14 cellular contexts compared by ENCODE assay signal in genomic region chr9:123359546-123359945, GRCh38. TPM values are rescaled to one million over a fixed set of nuclear protein-coding genes. Genes with fewer than 3 reads are reported as not detected.
DNase-seq lines count a peak whose midpoint lies in the region; ATAC-seq lines count a peak whose summit lies in the region.
"Had no signal": no experiment of that assay in that cellular context is flagged by ENCODE, and none has a peak within 500 bp of the region (broad histone marks: within the 10 kb centered on the region; RNA-seq: fewer than 3 reads in every experiment).

No MANE protein-coding gene starts in this region.

- DNase-seq in NCI-H748 (lab: John Stamatoyannopoulos, UW; ENCODE audit: unreplicated experiment) (peak; percentile 72), NCI-H748 treated with DMSO at 0.1 percent for 48 hours (lab: John Stamatoyannopoulos, UW) (no peak), NCI-H82 (lab: John Stamatoyannopoulos, UW) (peak; percentile 77), substantia nigra (lab: John Stamatoyannopoulos, UW) (no peak)
- no peak for DNase-seq in activated CD4-positive, alpha-beta memory T cell treated with anti-CD3 and anti-CD28 coated beads, Interleukin-2, amount 10 ng/mL, durations not matched to agents 7 days and 5 days
- no peak for DNase-seq in activated effector memory CD4-positive, alpha-beta T cell treated with Interleukin-2 at 50 U/mL for 16 hours
- DNase-seq: aorta, EL, NCI-H2081 treated with DMSO at 0.1 percent for 48 hours had no signal

- H3K27me3 ChIP-seq in iPS-20b (ENCODE audit: insufficient read depth, low read length) = no peaks in the 10 kb centered on the region

- peak overlapping the region; percentile 13 for H3K27ac ChIP-seq in iPS-20b (ENCODE audit: low read length)
- H3K27ac ChIP-seq in substantia nigra (ENCODE audit: low read depth, low read length, poor library complexity, severe bottlenecking) = peak overlapping the region; percentile 92

- no peak for ATAC-seq in GM21825 (IDR thresholded peaks at IDR 0.05; ENCODE audit: unreplicated experiment)
- ATAC-seq: Panc1 had no signal

- no peaks in the 10 kb centered on the region for H3K36me3 Mint-ChIP-seq in activated CD4-positive, alpha-beta memory T cell treated with anti-CD3 and anti-CD28 coated beads, Interleukin-2, amount 10 ng/mL, durations not matched to agents 7 days and 5 days (ENCODE audit: low read depth)

- H3K4me1 Mint-ChIP-seq in activated CD4-positive, alpha-beta memory T cell treated with anti-CD3 and anti-CD28 coated beads, Interleukin-2, amount 10 ng/mL, durations not matched to agents 7 days and 5 days = peaks cover 18% of the 10 kb centered on the region

- CTCF ChIA-PET in activated CD4-positive, alpha-beta memory T cell treated with anti-CD3 and anti-CD28 coated beads, Interleukin-2, amount 10 ng/mL, durations not matched to agents 7 days and 5 days (lab: Charles Lee) = interaction anchor here (0.6 to 2.4 kb wide), 3 partner anchors 10 to 236 kb away, joined by 3 to 13 read pairs (median 6); no protein-coding TSS in a partner anchor

- H3K9ac ChIP-seq in iPS-20b (ENCODE audit: low read depth, low read length) = peak overlapping the region; percentile 1; the same call in 1 of the 2 replicates

- H3K27ac Mint-ChIP-seq in activated CD4-positive, alpha-beta memory T cell treated with anti-CD3 and anti-CD28 coated beads, Interleukin-2, amount 10 ng/mL, durations not matched to agents 7 days and 5 days = no peak overlapping the region

- no peaks in the 10 kb centered on the region for H3K36me3 ChIP-seq in iPS-20b (ENCODE audit: insufficient read depth, low read depth, low read length)

- H3K4me3 ChIP-seq in iPS-20b (ENCODE audit: low read length) = peak overlapping the region; percentile 1; the same call in 1 of the 2 replicates
- H3K4me3 ChIP-seq: GM12878 had no signal

- no peak overlapping the region for H3K4me3 Mint-ChIP-seq in activated CD4-positive, alpha-beta memory T cell treated with anti-CD3 and anti-CD28 coated beads, Interleukin-2, amount 10 ng/mL, durations not matched to agents 7 days and 5 days

- peaks cover 44% of the 10 kb centered on the region for H3K4me1 ChIP-seq in iPS-20b (ENCODE audit: insufficient read depth, low read length)

- POLR2A ChIA-PET in activated CD4-positive, alpha-beta memory T cell treated with anti-CD3 and anti-CD28 coated beads, Interleukin-2, amount 10 ng/mL, durations not matched to agents 7 days and 5 days (lab: Charles Lee) = no interaction called here

- no peaks in the 10 kb centered on the region for H3K9me3 ChIP-seq in iPS-20b (ENCODE audit: insufficient read depth, low read depth, low read length)

- H3K9me3 Mint-ChIP-seq in activated CD4-positive, alpha-beta memory T cell treated with anti-CD3 and anti-CD28 coated beads, Interleukin-2, amount 10 ng/mL, durations not matched to agents 7 days and 5 days = no peaks in the 10 kb centered on the region

- no peaks in the 10 kb centered on the region for H3K27me3 Mint-ChIP-seq in activated CD4-positive, alpha-beta memory T cell treated with anti-CD3 and anti-CD28 coated beads, Interleukin-2, amount 10 ng/mL, durations not matched to agents 7 days and 5 days

RNA-seq across cellular contexts. Expression of gene CRB2, which starts 3.5 kb away (rescaled TPM):
- under 1 TPM in 1 of 2 experiments, not detected in 1; 0.03 TPM for total RNA-seq in activated CD4-positive, alpha-beta memory T cell treated with anti-CD3 and anti-CD28 coated beads, Interleukin-2, amount 10 ng/mL, durations not matched to agents 7 days and 5 days
- total RNA-seq: mesenteric fat pad had no signal

Comparison
In these comparisons a context has a peak if more than half of its experiments do, and no peak if none do; other contexts are left out.
1. DNase-seq: peak in NCI-H748 (single experiment) and NCI-H82 (single experiment); none in NCI-H748 treated with DMSO at 0.1 percent for 48 hours (single experiment), substantia nigra (0 of 49), activated CD4-positive, alpha-beta memory T cell treated with anti-CD3 and anti-CD28 coated beads, Interleukin-2, amount 10 ng/mL, durations not matched to agents 7 days and 5 days (single experiment) and activated effector memory CD4-positive, alpha-beta T cell treated with Interleukin-2 at 50 U/mL for 16 hours (single experiment).